In the genomic region with DNA sequence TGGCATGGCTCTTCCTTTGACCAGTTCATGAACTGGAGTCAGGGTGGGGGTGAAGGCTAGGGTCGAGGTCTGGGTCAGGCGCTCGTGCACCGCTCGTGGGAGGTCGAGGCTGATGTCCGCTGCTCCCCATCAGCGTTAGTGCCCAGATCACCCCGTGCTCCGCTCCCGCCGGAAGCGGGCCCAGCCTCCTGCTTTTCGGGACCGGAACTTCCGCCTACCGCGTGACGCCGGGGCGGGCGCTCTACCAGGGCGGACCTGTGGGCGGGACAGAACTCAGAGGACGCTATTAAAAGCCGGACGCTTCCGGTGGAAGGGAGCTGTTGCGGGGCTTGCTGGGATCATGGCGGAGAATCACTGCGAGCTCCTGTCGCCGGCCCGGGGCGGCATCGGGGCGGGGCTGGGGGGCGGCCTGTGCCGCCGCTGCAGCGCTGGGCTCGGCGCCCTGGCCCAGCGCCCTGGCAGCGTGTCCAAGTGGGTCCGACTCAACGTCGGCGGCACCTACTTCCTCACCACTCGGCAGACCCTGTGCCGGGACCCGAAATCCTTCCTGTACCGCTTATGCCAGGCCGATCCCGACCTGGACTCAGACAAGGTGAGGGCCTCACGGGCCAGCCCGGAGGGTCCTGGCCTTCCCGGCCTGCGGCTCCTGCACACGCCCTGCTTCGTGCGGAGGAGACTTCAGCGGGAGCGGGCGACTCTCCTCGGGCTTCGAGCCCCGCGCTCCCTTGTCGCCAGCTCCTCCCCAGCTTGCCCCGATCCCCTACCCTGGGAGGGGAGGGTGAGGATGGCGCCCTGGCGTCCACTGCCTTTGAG, we compare ENCODE assay signal across 1 cellular context.
A peak's percentile ranks its signal among the peaks of the same experiment; 100 is the strongest.
TF ChIP-seq lines count a peak whose summit lies in the region.

A gene with protein sequence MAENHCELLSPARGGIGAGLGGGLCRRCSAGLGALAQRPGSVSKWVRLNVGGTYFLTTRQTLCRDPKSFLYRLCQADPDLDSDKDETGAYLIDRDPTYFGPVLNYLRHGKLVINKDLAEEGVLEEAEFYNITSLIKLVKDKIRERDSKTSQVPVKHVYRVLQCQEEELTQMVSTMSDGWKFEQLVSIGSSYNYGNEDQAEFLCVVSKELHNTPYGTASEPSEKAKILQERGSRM (plus strand): TSS at position 315 of the 813 bp plus-strand sequence. CDS start 26 bp downstream, at position 341.

TF ChIP-seq in HepG2, 621 proteins besides CTCF, POLR2A, EP300 and RAD21 (continued from another document and continues in another):
- TF ChIP-seq REPIN1 (CRISPR knock-in tag; IDR thresholded peaks at IDR 0.05; ENCODE audit: borderline replicate concordance, low read depth) (peak; percentile 85; the same call in 1 of the 2 replicates), NFYC (CRISPR knock-in tag; IDR thresholded peaks at IDR 0.05) (peak; percentile 67), ZNF501 (CRISPR knock-in tag; IDR thresholded peaks at IDR 0.05) (peak; percentile 92), TGIF2 (CRISPR knock-in tag; IDR thresholded peaks at IDR 0.05) (peak; percentile 86; the same call in 1 of the 2 replicates), ZNF773 (CRISPR knock-in tag; IDR thresholded peaks at IDR 0.05; ENCODE audit: borderline replicate concordance) (no peak), CBX2 (IDR thresholded peaks at IDR 0.05; ENCODE audit: low read depth, low read length) (no peak), CBX2 (CRISPR knock-in tag; IDR thresholded peaks at IDR 0.05; ENCODE audit: low read depth) (no peak), SAP130 (CRISPR knock-in tag; IDR thresholded peaks at IDR 0.05; ENCODE audit: low read depth) (peak; percentile 98), ZSCAN30 (CRISPR knock-in tag; IDR thresholded peaks at IDR 0.05) (peak; percentile 62; the same call in 1 of the 2 replicates), THYN1 (CRISPR knock-in tag; IDR thresholded peaks at IDR 0.05; ENCODE audit: borderline replicate concordance, low read depth) (no peak), ZNF607 (CRISPR knock-in tag; IDR thresholded peaks at IDR 0.05; ENCODE audit: borderline replicate concordance) (peak; percentile 96), NFE2L1 (CRISPR knock-in tag; IDR thresholded peaks at IDR 0.05; ENCODE audit: borderline replicate concordance) (no peak), ZNF468 (CRISPR knock-in tag; IDR thresholded peaks at IDR 0.05) (no peak), ZBTB8A (CRISPR knock-in tag; IDR thresholded peaks at IDR 0.05; ENCODE audit: borderline replicate concordance, low read depth) (no peak), RBM22 (optimal IDR thresholded peaks at IDR 0.05; ENCODE audit: low read length) (no peak), ZNF225 (CRISPR knock-in tag; IDR thresholded peaks at IDR 0.05) (peak; percentile 90), ZNF296 (CRISPR knock-in tag; conservative IDR thresholded peaks at IDR 0.05) (no peak), RBM39 (IDR thresholded peaks at IDR 0.05; ENCODE audit: low read depth, low read length, poor library complexity, severe bottlenecking) (peak; percentile 88), CCAR2 (optimal IDR thresholded peaks at IDR 0.05; ENCODE audit: low read depth, low read length) (no peak), ZSCAN12 (CRISPR knock-in tag; IDR thresholded peaks at IDR 0.05) (peak; percentile 91), ZNF652 (CRISPR knock-in tag; IDR thresholded peaks at IDR 0.05; ENCODE audit: borderline replicate concordance, low read depth) (peak; percentile 67; the same call in 1 of the 2 replicates), MED13 (CRISPR knock-in tag; IDR thresholded peaks at IDR 0.05) (peak; percentile 83), ZNF101 (CRISPR knock-in tag; IDR thresholded peaks at IDR 0.05; ENCODE audit: borderline replicate concordance, low read depth) (no peak), PHF5A (CRISPR knock-in tag; IDR thresholded peaks at IDR 0.05; ENCODE audit: low read depth, unreplicated experiment) (peak; percentile 87), KDM5B (CRISPR knock-in tag; IDR thresholded peaks at IDR 0.05; ENCODE audit: borderline replicate concordance) (peak; percentile 72; the same call in 1 of the 2 replicates), MEIS1 (CRISPR knock-in tag; IDR thresholded peaks at IDR 0.05; ENCODE audit: borderline replicate concordance) (peak; percentile 80; the same call in 1 of the 2 replicates), HMG20A (CRISPR knock-in tag; IDR thresholded peaks at IDR 0.05; ENCODE audit: borderline replicate concordance) (0 out of 2 replicates have a peak, but pooled peaks have one; percentile 10), ZNF777 (CRISPR knock-in tag; IDR thresholded peaks at IDR 0.05) (no peak), KLF11 (CRISPR knock-in tag; IDR thresholded peaks at IDR 0.05) (peak; percentile 93), ZFYVE20 (CRISPR knock-in tag; IDR thresholded peaks at IDR 0.05; ENCODE audit: borderline replicate concordance, low read depth) (no peak), KLF13 (CRISPR knock-in tag; IDR thresholded peaks at IDR 0.05) (peak; percentile 92; the same call in 1 of the 2 replicates), ZNF572 (CRISPR knock-in tag; IDR thresholded peaks at IDR 0.05) (peak; percentile 47; the same call in 1 of the 2 replicates)
- TF ChIP-seq, protein P1, sequence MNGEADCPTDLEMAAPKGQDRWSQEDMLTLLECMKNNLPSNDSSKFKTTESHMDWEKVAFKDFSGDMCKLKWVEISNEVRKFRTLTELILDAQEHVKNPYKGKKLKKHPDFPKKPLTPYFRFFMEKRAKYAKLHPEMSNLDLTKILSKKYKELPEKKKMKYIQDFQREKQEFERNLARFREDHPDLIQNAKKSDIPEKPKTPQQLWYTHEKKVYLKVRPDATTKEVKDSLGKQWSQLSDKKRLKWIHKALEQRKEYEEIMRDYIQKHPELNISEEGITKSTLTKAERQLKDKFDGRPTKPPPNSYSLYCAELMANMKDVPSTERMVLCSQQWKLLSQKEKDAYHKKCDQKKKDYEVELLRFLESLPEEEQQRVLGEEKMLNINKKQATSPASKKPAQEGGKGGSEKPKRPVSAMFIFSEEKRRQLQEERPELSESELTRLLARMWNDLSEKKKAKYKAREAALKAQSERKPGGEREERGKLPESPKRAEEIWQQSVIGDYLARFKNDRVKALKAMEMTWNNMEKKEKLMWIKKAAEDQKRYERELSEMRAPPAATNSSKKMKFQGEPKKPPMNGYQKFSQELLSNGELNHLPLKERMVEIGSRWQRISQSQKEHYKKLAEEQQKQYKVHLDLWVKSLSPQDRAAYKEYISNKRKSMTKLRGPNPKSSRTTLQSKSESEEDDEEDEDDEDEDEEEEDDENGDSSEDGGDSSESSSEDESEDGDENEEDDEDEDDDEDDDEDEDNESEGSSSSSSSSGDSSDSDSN (CRISPR knock-in tag; IDR thresholded peaks at IDR 0.05) = peak; percentile 97
- TF ChIP-seq, protein P2, sequence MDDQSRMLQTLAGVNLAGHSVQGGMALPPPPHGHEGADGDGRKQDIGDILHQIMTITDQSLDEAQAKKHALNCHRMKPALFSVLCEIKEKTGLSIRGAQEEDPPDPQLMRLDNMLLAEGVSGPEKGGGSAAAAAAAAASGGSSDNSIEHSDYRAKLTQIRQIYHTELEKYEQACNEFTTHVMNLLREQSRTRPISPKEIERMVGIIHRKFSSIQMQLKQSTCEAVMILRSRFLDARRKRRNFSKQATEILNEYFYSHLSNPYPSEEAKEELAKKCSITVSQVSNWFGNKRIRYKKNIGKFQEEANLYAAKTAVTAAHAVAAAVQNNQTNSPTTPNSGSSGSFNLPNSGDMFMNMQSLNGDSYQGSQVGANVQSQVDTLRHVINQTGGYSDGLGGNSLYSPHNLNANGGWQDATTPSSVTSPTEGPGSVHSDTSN (CRISPR knock-in tag; IDR thresholded peaks at IDR 0.05; ENCODE audit: borderline replicate concordance) = peak; percentile 73; the same call in 1 of the 2 replicates
- TF ChIP-seq, protein P3, sequence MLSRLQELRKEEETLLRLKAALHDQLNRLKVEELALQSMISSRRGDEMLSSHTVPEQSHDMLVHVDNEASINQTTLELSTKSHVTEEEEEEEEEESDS (CRISPR knock-in tag; IDR thresholded peaks at IDR 0.05; ENCODE audit: borderline replicate concordance) = no peak
- TF ChIP-seq, protein P4, sequence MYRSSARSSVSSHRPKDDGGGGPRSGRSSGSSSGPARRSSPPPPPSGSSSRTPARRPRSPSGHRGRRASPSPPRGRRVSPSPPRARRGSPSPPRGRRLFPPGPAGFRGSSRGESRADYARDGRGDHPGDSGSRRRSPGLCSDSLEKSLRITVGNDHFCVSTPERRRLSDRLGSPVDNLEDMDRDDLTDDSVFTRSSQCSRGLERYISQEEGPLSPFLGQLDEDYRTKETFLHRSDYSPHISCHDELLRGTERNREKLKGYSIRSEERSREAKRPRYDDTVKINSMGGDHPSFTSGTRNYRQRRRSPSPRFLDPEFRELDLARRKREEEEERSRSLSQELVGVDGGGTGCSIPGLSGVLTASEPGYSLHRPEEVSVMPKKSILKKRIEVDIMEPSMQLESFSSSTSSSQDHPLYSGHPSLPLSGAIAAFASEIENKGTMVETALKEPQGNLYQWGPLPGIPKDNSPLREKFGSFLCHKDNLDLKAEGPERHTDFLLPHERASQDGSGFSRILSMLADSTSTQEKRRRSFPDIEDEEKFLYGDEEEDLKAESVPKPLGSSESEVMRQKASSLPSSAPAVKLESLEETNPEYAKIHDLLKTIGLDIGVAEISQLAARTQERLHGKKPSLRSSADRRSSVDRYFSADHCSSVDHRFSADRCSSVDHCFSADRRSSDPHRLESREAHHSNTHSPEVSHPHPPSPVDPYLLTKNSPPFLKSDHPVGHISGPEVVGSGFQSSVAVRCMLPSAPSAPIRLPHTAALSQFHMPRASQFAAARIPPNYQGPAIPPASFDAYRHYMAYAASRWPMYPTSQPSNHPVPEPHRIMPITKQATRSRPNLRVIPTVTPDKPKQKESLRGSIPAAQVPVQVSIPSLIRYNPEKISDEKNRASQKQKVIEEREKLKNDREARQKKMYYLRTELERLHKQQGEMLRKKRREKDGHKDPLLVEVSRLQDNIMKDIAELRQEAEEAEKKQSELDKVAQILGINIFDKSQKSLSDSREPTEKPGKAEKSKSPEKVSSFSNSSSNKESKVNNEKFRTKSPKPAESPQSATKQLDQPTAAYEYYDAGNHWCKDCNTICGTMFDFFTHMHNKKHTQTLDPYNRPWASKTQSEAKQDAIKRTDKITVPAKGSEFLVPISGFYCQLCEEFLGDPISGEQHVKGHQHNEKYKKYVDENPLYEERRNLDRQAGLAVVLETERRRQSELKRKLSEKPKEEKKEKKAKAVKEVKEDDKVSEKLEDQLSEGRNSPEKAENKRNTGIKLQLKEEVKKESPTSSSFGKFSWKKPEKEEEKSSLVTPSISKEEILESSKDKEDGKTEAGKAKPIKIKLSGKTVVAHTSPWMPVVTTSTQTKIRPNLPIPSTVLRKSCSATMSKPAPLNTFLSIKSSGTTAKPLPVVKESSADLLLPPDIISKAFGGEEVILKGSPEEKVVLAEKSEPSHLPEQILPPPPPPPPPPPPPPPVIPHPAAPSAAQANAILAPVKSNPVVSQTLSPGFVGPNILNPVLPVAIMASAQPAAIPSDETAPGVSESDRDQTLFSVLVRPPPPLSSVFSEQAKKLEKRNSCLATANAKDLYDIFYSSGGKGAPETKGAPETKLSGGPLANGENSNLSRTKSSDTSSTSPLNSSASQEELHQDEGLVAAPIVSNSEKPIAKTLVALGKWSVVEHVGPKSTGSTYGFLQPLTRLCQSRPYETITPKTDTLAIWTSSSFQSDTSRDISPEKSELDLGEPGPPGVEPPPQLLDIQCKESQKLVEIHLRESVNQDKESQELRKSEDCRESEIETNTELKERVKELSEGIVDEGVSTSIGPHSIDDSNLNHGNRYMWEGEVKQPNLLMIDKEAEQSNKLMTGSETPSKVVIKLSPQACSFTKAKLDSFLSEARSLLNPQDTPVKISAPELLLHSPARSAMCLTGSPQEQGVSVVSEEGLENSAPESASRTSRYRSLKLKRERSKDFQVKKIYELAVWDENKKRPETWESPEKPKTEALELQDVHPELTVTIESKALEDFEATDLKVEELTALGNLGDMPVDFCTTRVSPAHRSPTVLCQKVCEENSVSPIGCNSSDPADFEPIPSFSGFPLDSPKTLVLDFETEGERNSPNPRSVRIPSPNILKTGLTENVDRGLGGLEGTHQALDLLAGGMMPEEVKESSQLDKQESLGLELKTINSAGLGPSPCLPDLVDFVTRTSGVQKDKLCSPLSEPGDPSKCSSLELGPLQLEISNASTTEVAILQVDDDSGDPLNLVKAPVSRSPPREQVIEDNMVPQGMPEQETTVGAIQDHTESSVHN (CRISPR knock-in tag; IDR thresholded peaks at IDR 0.05) = peak; percentile 55; the same call in 1 of the 2 replicates
- TF ChIP-seq, protein P5, sequence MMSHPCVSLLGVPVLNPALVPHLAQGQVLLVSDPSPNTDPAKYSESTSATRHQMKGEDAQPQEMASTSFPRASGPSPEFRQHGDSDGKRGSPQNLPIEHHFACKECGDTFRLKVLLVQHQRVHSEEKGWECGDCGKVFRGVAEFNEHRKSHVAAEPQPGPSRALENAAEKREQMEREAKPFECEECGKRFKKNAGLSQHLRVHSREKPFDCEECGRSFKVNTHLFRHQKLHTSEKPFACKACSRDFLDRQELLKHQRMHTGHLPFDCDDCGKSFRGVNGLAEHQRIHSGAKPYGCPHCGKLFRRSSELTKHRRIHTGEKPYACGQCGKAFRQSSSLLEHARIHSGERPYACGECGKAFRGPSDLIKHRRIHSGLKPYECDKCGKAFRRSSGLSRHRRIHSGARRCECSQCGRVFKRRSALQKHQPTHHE (CRISPR knock-in tag; IDR thresholded peaks at IDR 0.05; ENCODE audit: borderline replicate concordance) = peak; percentile 62; the same call in 1 of the 2 replicates
- TF ChIP-seq, protein P6, sequence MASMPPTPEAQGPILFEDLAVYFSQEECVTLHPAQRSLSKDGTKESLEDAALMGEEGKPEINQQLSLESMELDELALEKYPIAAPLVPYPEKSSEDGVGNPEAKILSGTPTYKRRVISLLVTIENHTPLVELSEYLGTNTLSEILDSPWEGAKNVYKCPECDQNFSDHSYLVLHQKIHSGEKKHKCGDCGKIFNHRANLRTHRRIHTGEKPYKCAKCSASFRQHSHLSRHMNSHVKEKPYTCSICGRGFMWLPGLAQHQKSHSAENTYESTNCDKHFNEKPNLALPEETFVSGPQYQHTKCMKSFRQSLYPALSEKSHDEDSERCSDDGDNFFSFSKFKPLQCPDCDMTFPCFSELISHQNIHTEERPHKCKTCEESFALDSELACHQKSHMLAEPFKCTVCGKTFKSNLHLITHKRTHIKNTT (CRISPR knock-in tag; IDR thresholded peaks at IDR 0.05) = no peak
- TF ChIP-seq, protein P7, sequence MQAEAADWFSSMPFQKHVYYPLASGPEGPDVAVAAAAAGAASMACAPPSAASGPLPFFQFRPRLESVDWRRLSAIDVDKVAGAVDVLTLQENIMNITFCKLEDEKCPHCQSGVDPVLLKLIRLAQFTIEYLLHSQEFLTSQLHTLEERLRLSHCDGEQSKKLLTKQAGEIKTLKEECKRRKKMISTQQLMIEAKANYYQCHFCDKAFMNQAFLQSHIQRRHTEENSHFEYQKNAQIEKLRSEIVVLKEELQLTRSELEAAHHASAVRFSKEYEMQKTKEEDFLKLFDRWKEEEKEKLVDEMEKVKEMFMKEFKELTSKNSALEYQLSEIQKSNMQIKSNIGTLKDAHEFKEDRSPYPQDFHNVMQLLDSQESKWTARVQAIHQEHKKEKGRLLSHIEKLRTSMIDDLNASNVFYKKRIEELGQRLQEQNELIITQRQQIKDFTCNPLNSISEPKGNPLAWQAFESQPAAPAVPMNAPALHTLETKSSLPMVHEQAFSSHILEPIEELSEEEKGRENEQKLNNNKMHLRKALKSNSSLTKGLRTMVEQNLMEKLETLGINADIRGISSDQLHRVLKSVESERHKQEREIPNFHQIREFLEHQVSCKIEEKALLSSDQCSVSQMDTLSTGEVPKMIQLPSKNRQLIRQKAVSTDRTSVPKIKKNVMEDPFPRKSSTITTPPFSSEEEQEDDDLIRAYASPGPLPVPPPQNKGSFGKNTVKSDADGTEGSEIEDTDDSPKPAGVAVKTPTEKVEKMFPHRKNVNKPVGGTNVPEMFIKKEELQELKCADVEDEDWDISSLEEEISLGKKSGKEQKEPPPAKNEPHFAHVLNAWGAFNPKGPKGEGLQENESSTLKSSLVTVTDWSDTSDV (CRISPR knock-in tag; IDR thresholded peaks at IDR 0.05) = peak; percentile 82; the same call in 1 of the 2 replicates
